8 cellular contexts compared by ENCODE assay signal in genomic region chr4:37891221-37892159, GRCh38. TPM values are rescaled to one million over a fixed set of nuclear protein-coding genes. Genes with fewer than 3 reads are reported as not detected.
DNase-seq lines count a peak whose midpoint lies in the region; ATAC-seq and TF ChIP-seq lines count a peak whose summit lies in the region.

No MANE protein-coding gene starts in this region.

- ATAC-seq in GM21360 (IDR thresholded peaks at IDR 0.05; ENCODE audit: unreplicated experiment) (peak; percentile 54), right lobe of liver (peak; percentile 40 to 53 (median 50))

- H3K36me3 ChIP-seq in right lobe of liver: no peaks in the 10 kb centered on the region

- H3K9me3 ChIP-seq in right lobe of liver: no peaks in the 10 kb centered on the region

- peak overlapping the region; percentile 78 to 91 (median 85) for H3K4me3 ChIP-seq in right lobe of liver

- H3K27ac ChIP-seq in VCaP: peak overlapping the region; percentile 82
- peak overlapping the region; percentile 80 to 90 (median 84) for H3K27ac ChIP-seq in right lobe of liver

- TF ChIP-seq POLR2A in right lobe of liver (IDR thresholded peaks at IDR 0.05): no peak

- WGBS in right lobe of liver (ENCODE audit: insufficient coverage, low coverage, low lambda C conversion rate, missing lambda C conversion rate): under 1% methylated on average over 28 of the region's 55 CpGs

- no peaks in the 10 kb centered on the region for H3K27me3 ChIP-seq in right lobe of liver

- TF ChIP-seq CTCF in VCaP (conservative IDR thresholded peaks at IDR 0.05) (no peak), right lobe of liver (IDR thresholded peaks at IDR 0.05) (no peak)

- intact Hi-C loops in right lobe of liver (cut with DNase I): no loop called here

- peaks cover 0 to 22% (median 0%) of the 10 kb centered on the region in 4 donors for H3K4me1 ChIP-seq in right lobe of liver

- peak; percentile 83 for DNase-seq in DMS53 (lab: John Stamatoyannopoulos, UW)
- DNase-seq in HT1080 (ENCODE audit: low read depth): peak; percentile 21
- DNase-seq in central memory CD4-positive, alpha-beta T cell: peak; percentile 60
- DNase-seq in right lobe of liver: peak; percentile 53 to 67 (median 64)
- peak; percentile 22 to 48 (median 34) for DNase-seq in stimulated activated CD4-positive, alpha-beta T cell treated with anti-CD3 and anti-CD28 coated beads, TNF-alpha, amount 100 ng/mL, for 24 hours (ENCODE audit: low read depth in 3 of 3)
- DNase-seq in DMS114 treated with DMSO at 0.1 percent for 48 hours (lab: John Stamatoyannopoulos, UW; ENCODE audit: unreplicated experiment): no peak

RNA-seq across cellular contexts. Expression of gene TBC1D1, which starts 0.6 kb away (rescaled TPM):
- total RNA-seq in HT1080 (2014; rRNA removed; shearing (Covaris generic)): 127 and 129 TPM in 2 replicates
- polyA plus RNA-seq in HT1080 (2015; cell fraction: cytosol; rRNA removed): 55.0 and 70.1 TPM in 2 replicates
- polyA plus RNA-seq in HT1080 (2015; cell fraction: nucleus; rRNA removed): 36.1 and 47.6 TPM in 2 replicates
- total RNA-seq in right lobe of liver: 10 to 100 TPM; 21.2 to 67.5 (median 35.8) TPM
